ENCODE assay signal across 9 cellular contexts in the genomic region with DNA sequence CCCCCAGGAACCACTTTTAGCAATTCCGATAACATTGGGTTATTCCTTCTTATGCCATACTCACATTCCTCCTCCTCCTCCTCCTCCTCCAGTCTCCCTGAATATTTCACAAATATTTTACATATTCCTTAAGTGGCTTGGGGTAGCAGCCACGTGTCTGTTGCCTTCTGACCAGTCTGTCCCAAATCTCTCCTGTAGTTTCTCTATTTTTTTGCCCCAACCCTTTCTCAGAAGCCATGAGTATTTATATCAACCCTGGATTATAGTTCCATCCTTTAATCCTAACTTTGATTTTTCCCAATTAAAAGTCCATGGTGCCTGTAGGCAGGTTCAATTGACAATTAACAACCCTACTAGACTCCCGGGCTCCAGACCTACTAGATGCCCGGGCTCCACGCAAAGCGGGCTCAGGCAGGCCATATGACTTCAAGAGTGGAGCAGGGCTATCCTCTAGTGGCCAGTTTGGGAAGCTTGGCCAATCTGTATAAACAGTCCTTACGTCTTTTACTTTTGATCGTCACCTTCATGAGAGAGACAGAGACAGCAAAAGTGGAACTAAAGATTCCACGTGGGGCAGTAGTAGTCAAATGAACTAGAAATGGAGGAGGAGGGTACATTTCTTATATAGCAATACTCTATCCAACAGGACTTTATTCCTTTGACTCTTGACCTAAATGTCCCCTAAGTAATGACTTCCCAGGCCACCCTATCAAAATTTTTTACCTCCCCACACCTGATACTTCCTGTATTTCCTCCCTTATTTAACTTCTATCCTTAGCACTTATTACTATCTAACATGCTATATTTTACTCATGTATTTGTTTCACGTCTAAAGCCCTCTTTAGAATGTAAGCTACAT.
DNase-seq lines count a peak whose midpoint lies in the region; ATAC-seq, FAIRE-seq and TF ChIP-seq lines count a peak whose summit lies in the region.
"Had no signal": no experiment of that assay in that cellular context is flagged by ENCODE, and none has a peak within 500 bp of the region (broad histone marks: within the 10 kb centered on the region; RNA-seq: fewer than 3 reads in every experiment).

No MANE protein-coding gene starts in this region.

- CTCF ChIA-PET in Panc1 (lab: Charles Lee): no interaction called here

- peak; percentile 99 for TF ChIP-seq CTCF in Panc1 (IDR thresholded peaks at IDR 0.05)
- peak; percentile 97 for TF ChIP-seq CTCF in choroid plexus epithelial cell (conservative IDR thresholded peaks at IDR 0.05; ENCODE audit: low read depth, low read length)

- H3K4me1 ChIP-seq in ACC112 (ENCODE audit: control insufficient read depth, insufficient read depth, low read length, unreplicated experiment) (peaks cover 9% of the 10 kb centered on the region), Panc1 (ENCODE audit: control insufficient read depth, insufficient read depth, low read length) (no peaks in the 10 kb centered on the region)

- no peaks in the 10 kb centered on the region for H3K9me3 Mint-ChIP-seq in stimulated activated naive CD8-positive, alpha-beta T cell treated with anti-CD3 and anti-CD28 coated beads, Interleukin-15, Interleukin-2, amounts not matched to agents 100 ng/mL and 50 ng/mL, for 24 hours

- peak overlapping the region; percentile 92 for H2AFZ ChIP-seq in ACC112 (ENCODE audit: low read length, unreplicated experiment)

- H3K27ac ChIP-seq in ACC112 (ENCODE audit: low read depth, low read length) (no peak overlapping the region), Panc1 (ENCODE audit: low read length) (no peak overlapping the region)

- H3K36me3 Mint-ChIP-seq in stimulated activated naive CD8-positive, alpha-beta T cell treated with anti-CD3 and anti-CD28 coated beads, Interleukin-15, Interleukin-2, amounts not matched to agents 100 ng/mL and 50 ng/mL, for 24 hours (ENCODE audit: low read depth): peaks cover 29% of the 10 kb centered on the region

- no TSS peak for BruUV-seq in Panc1 (replicated peaks; lab: Mats Ljungman, UMichigan)

- H3K79me2 ChIP-seq in ACC112 (ENCODE audit: control insufficient read depth, insufficient read depth, low read length, unreplicated experiment): no peaks in the 10 kb centered on the region

- H3K27me3 ChIP-seq in ACC112 (ENCODE audit: insufficient read depth, low read length): peaks cover 4% of the 10 kb centered on the region; the same call in 1 of the 2 replicates
- peaks cover 2% of the 10 kb centered on the region; the same call in 1 of the 2 replicates for H3K27me3 ChIP-seq in Panc1 (ENCODE audit: control insufficient read depth, insufficient read depth, low read length)

- no peaks in the 10 kb centered on the region for H3K27me3 Mint-ChIP-seq in stimulated activated naive CD8-positive, alpha-beta T cell treated with anti-CD3 and anti-CD28 coated beads, Interleukin-15, Interleukin-2, amounts not matched to agents 100 ng/mL and 50 ng/mL, for 24 hours

- H3K4me3 ChIP-seq in ACC112 (ENCODE audit: low read depth, low read length) (peak overlapping the region; percentile 53), Panc1 (ENCODE audit: low read depth in 2 of 2, low read length in 2 of 2) (no peak overlapping the region), choroid plexus epithelial cell (ENCODE audit: low read depth, low read length) (no peak overlapping the region)
- H3K4me3 ChIP-seq: skin epidermis had no signal

- POLR2A ChIA-PET in Panc1 (lab: Charles Lee): no interaction called here

- H3K36me3 ChIP-seq in ACC112 (ENCODE audit: insufficient read depth, low read length): no peaks in the 10 kb centered on the region
- H3K36me3 ChIP-seq in Panc1 (ENCODE audit: control insufficient read depth, insufficient read depth, low read length): no peaks in the 10 kb centered on the region

- no peaks in the 10 kb centered on the region for H3K9me3 ChIP-seq in Panc1 (ENCODE audit: control insufficient read depth, insufficient read depth, low read depth, low read length)

- intact Hi-C loops in Panc1 (cut with micrococcal nuclease; ENCODE audit: unreplicated experiment): loop anchor here (1.0 to 10.0 kb wide), 5 partner anchors 48 to 576 kb away; no protein-coding TSS in a partner anchor

- DNase-seq in GM04504 (ENCODE audit: low read depth) (peak; percentile 27), HTR-8/SVneo (ENCODE audit: insufficient read length, low spot score) (peak; percentile 72), Panc1 (ENCODE audit: low read depth, low spot score) (peak; percentile 45), choroid plexus epithelial cell (ENCODE audit: low read depth) (peak; percentile 76), left kidney (ENCODE audit: low read depth, low spot score) (peak; percentile 75)
- DNase-seq in activated CD4-positive, alpha-beta T cell treated with anti-CD3 and anti-CD28 coated beads for 4 hours: no peak

- no peak for FAIRE-seq in HTR-8/SVneo (lab: Jason Lieb, UNC)

- H3K27ac Mint-ChIP-seq in stimulated activated naive CD8-positive, alpha-beta T cell treated with anti-CD3 and anti-CD28 coated beads, Interleukin-15, Interleukin-2, amounts not matched to agents 100 ng/mL and 50 ng/mL, for 24 hours: peak overlapping the region; percentile 21

- H3K4me1 Mint-ChIP-seq in stimulated activated naive CD8-positive, alpha-beta T cell treated with anti-CD3 and anti-CD28 coated beads, Interleukin-15, Interleukin-2, amounts not matched to agents 100 ng/mL and 50 ng/mL, for 24 hours (ENCODE audit: low read depth): peaks cover 9% of the 10 kb centered on the region

- H3K4me3 Mint-ChIP-seq in stimulated activated naive CD8-positive, alpha-beta T cell treated with anti-CD3 and anti-CD28 coated beads, Interleukin-15, Interleukin-2, amounts not matched to agents 100 ng/mL and 50 ng/mL, for 24 hours: no peak overlapping the region

- peak; percentile 98 for ATAC-seq in Panc1

- in situ Hi-C loops in Panc1 (cut with HindIII; ENCODE audit: low pct_unique_long_range_greater_than_20kb, low sequenced_read_pairs): no loop called here

Comparison
In these comparisons a context has a peak if more than half of its experiments do, and no peak if none do; other contexts are left out.
1. DNase-seq: peak in GM04504 (single experiment), HTR-8/SVneo (single experiment), Panc1 (single experiment), choroid plexus epithelial cell (single experiment) and left kidney (single experiment); none in activated CD4-positive, alpha-beta T cell treated with anti-CD3 and anti-CD28 coated beads for 4 hours (0 of 2).